ENCODE assay signal across 1 cellular context in the genomic region with DNA sequence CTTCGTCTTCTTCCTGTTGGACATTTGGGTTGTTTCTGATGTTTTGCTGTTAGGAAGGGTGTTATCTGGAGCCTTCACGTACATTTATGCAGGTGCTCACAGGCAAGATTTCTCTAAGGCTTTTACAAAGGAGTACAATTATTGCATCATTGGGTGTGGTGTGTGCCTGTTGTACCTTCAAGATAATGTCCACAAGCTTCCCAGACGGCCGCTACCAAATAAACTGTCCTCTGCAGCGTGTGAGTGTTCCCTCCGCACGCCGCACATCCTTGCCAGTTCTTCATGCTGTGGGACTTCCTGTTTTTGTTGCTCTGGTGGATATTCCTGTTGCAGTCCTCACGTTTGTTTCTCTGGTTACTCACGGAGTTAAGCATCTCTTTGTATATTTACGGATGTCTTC.
TF ChIP-seq lines count a peak whose summit lies in the region.

No MANE protein-coding gene starts in this region.

TF ChIP-seq in K562, 482 proteins besides CTCF, POLR2A, EP300 and RAD21 (continued from another document):
- TF ChIP-seq, protein P1, sequence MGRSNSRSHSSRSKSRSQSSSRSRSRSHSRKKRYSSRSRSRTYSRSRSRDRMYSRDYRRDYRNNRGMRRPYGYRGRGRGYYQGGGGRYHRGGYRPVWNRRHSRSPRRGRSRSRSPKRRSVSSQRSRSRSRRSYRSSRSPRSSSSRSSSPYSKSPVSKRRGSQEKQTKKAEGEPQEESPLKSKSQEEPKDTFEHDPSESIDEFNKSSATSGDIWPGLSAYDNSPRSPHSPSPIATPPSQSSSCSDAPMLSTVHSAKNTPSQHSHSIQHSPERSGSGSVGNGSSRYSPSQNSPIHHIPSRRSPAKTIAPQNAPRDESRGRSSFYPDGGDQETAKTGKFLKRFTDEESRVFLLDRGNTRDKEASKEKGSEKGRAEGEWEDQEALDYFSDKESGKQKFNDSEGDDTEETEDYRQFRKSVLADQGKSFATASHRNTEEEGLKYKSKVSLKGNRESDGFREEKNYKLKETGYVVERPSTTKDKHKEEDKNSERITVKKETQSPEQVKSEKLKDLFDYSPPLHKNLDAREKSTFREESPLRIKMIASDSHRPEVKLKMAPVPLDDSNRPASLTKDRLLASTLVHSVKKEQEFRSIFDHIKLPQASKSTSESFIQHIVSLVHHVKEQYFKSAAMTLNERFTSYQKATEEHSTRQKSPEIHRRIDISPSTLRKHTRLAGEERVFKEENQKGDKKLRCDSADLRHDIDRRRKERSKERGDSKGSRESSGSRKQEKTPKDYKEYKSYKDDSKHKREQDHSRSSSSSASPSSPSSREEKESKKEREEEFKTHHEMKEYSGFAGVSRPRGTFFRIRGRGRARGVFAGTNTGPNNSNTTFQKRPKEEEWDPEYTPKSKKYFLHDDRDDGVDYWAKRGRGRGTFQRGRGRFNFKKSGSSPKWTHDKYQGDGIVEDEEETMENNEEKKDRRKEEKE (IDR thresholded peaks at IDR 0.05; ENCODE audit: borderline replicate concordance in 1 of 2, control insufficient read depth in 1 of 2, low read depth in 2 of 2, low read length in 1 of 2), result no peak
- TF ChIP-seq ZNF780A (CRISPR knock-in tag; IDR thresholded peaks at IDR 0.05) (no peak), PTTG1 (tag; IDR thresholded peaks at IDR 0.05; ENCODE audit: low read depth) (no peak), RBM25 (IDR thresholded peaks at IDR 0.05; ENCODE audit: low read depth, low read length, severe bottlenecking) (no peak), ZNF239 (CRISPR knock-in tag; IDR thresholded peaks at IDR 0.05) (no peak), FOXM1 (IDR thresholded peaks at IDR 0.05; ENCODE audit: low read depth) (0 out of 2 replicates have a peak, but pooled peaks have one; percentile 29), FOXM1 (CRISPR knock-in tag; IDR thresholded peaks at IDR 0.05; ENCODE audit: low read depth) (no peak), TARDBP (IDR thresholded peaks at IDR 0.05) (no peak), DPF2 (IDR thresholded peaks at IDR 0.05) (peak; percentile 86), SAP30 (IDR thresholded peaks at IDR 0.05; ENCODE audit: borderline replicate concordance, insufficient read depth, low read depth, low read length, poor library complexity, severe bottlenecking) (no peak), CREBBP (IDR thresholded peaks at IDR 0.05; ENCODE audit: low read depth, low read length) (no peak), NBN (IDR thresholded peaks at IDR 0.05; ENCODE audit: low read depth) (peak; percentile 79; the same call in 1 of the 2 replicates), NUFIP1 (IDR thresholded peaks at IDR 0.05; ENCODE audit: partially characterized antibody) (no peak), ZNF133 (CRISPR knock-in tag; IDR thresholded peaks at IDR 0.05) (no peak), CCNT2 (IDR thresholded peaks at IDR 0.05; ENCODE audit: borderline replicate concordance, extremely low read depth, insufficient read length, low read depth, low read length) (peak; percentile 42), ZEB2 (IDR thresholded peaks at IDR 0.05) (peak; percentile 93), RAD51 (IDR thresholded peaks at IDR 0.05; ENCODE audit: borderline replicate concordance, low read depth) (no peak), RUNX1 (IDR thresholded peaks at IDR 0.05; ENCODE audit: low read depth) (no peak), ZNF431 (CRISPR knock-in tag; IDR thresholded peaks at IDR 0.05) (0 out of 2 replicates have a peak, but pooled peaks have one; percentile 27), CTBP1 (IDR thresholded peaks at IDR 0.05; ENCODE audit: borderline replicate concordance) (peak; percentile 94), CEBPG (CRISPR knock-in tag; IDR thresholded peaks at IDR 0.05) (peak; percentile 92), CEBPG (tag; conservative IDR thresholded peaks at IDR 0.05 in 1 of 2, IDR thresholded peaks at IDR 0.05 in 1 of 2) (peak; percentile 77 to 92)
- TF ChIP-seq, protein P2, sequence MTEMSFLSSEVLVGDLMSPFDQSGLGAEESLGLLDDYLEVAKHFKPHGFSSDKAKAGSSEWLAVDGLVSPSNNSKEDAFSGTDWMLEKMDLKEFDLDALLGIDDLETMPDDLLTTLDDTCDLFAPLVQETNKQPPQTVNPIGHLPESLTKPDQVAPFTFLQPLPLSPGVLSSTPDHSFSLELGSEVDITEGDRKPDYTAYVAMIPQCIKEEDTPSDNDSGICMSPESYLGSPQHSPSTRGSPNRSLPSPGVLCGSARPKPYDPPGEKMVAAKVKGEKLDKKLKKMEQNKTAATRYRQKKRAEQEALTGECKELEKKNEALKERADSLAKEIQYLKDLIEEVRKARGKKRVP (CRISPR knock-in tag; IDR thresholded peaks at IDR 0.05), result peak; percentile 84
- TF ChIP-seq, protein P3, sequence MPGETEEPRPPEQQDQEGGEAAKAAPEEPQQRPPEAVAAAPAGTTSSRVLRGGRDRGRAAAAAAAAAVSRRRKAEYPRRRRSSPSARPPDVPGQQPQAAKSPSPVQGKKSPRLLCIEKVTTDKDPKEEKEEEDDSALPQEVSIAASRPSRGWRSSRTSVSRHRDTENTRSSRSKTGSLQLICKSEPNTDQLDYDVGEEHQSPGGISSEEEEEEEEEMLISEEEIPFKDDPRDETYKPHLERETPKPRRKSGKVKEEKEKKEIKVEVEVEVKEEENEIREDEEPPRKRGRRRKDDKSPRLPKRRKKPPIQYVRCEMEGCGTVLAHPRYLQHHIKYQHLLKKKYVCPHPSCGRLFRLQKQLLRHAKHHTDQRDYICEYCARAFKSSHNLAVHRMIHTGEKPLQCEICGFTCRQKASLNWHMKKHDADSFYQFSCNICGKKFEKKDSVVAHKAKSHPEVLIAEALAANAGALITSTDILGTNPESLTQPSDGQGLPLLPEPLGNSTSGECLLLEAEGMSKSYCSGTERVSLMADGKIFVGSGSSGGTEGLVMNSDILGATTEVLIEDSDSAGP (CRISPR knock-in tag; IDR thresholded peaks at IDR 0.05), result no peak
- TF ChIP-seq, protein P4, sequence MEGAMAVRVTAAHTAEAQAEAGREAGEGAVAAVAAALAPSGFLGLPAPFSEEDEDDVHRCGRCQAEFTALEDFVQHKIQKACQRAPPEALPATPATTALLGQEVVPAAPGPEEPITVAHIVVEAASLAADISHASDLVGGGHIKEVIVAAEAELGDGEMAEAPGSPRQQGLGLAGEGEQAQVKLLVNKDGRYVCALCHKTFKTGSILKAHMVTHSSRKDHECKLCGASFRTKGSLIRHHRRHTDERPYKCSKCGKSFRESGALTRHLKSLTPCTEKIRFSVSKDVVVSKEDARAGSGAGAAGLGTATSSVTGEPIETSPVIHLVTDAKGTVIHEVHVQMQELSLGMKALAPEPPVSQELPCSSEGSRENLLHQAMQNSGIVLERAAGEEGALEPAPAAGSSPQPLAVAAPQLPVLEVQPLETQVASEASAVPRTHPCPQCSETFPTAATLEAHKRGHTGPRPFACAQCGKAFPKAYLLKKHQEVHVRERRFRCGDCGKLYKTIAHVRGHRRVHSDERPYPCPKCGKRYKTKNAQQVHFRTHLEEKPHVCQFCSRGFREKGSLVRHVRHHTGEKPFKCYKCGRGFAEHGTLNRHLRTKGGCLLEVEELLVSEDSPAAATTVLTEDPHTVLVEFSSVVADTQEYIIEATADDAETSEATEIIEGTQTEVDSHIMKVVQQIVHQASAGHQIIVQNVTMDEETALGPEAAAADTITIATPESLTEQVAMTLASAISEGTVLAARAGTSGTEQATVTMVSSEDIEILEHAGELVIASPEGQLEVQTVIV (CRISPR knock-in tag; IDR thresholded peaks at IDR 0.05; ENCODE audit: borderline replicate concordance), result no peak
- TF ChIP-seq, protein P5, sequence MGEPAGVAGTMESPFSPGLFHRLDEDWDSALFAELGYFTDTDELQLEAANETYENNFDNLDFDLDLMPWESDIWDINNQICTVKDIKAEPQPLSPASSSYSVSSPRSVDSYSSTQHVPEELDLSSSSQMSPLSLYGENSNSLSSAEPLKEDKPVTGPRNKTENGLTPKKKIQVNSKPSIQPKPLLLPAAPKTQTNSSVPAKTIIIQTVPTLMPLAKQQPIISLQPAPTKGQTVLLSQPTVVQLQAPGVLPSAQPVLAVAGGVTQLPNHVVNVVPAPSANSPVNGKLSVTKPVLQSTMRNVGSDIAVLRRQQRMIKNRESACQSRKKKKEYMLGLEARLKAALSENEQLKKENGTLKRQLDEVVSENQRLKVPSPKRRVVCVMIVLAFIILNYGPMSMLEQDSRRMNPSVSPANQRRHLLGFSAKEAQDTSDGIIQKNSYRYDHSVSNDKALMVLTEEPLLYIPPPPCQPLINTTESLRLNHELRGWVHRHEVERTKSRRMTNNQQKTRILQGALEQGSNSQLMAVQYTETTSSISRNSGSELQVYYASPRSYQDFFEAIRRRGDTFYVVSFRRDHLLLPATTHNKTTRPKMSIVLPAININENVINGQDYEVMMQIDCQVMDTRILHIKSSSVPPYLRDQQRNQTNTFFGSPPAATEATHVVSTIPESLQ (CRISPR knock-in tag; IDR thresholded peaks at IDR 0.05), result no peak
- TF ChIP-seq, protein P6, sequence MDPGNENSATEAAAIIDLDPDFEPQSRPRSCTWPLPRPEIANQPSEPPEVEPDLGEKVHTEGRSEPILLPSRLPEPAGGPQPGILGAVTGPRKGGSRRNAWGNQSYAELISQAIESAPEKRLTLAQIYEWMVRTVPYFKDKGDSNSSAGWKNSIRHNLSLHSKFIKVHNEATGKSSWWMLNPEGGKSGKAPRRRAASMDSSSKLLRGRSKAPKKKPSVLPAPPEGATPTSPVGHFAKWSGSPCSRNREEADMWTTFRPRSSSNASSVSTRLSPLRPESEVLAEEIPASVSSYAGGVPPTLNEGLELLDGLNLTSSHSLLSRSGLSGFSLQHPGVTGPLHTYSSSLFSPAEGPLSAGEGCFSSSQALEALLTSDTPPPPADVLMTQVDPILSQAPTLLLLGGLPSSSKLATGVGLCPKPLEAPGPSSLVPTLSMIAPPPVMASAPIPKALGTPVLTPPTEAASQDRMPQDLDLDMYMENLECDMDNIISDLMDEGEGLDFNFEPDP (CRISPR knock-in tag; IDR thresholded peaks at IDR 0.05), result no peak
- TF ChIP-seq, protein P7, sequence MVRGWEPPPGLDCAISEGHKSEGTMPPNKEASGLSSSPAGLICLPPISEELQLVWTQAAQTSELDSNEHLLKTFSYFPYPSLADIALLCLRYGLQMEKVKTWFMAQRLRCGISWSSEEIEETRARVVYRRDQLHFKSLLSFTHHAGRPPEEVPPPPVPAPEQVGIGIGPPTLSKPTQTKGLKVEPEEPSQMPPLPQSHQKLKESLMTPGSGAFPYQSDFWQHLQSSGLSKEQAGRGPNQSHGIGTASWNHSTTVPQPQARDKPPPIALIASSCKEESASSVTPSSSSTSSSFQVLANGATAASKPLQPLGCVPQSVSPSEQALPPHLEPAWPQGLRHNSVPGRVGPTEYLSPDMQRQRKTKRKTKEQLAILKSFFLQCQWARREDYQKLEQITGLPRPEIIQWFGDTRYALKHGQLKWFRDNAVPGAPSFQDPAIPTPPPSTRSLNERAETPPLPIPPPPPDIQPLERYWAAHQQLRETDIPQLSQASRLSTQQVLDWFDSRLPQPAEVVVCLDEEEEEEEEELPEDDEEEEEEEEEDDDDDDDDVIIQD (CRISPR knock-in tag; IDR thresholded peaks at IDR 0.05), result no peak
- TF ChIP-seq, protein P8, sequence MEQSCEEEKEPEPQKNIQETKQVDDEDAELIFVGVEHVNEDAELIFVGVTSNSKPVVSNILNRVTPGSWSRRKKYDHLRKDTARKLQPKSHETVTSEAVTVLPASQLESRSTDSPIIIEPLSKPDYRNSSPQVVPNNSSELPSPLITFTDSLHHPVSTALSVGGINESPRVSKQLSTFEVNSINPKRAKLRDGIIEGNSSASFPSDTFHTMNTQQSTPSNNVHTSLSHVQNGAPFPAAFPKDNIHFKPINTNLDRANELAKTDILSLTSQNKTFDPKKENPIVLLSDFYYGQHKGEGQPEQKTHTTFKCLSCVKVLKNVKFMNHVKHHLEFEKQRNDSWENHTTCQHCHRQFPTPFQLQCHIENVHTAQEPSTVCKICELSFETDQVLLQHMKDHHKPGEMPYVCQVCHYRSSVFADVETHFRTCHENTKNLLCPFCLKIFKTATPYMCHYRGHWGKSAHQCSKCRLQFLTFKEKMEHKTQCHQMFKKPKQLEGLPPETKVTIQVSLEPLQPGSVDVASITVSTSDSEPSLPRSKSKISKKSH (CRISPR knock-in tag; IDR thresholded peaks at IDR 0.05), result no peak
TF ChIP-seq in K562: peak in this region for 62.
